In genomic region chr1:206635080-206635982, GRCh38 we compare ENCODE assay signal across 8 cellular contexts. TPM values are rescaled to one million over a fixed set of nuclear protein-coding genes. Genes with fewer than 3 reads are reported as not detected.
A peak's percentile ranks its signal among the peaks of the same experiment; 100 is the strongest.
DNase-seq lines count a peak whose midpoint lies in the region; ATAC-seq and TF ChIP-seq lines count a peak whose summit lies in the region.

TSS of gene DYRK3 (plus strand) at chr1:206635536. CDS start at chr1:206635704, 168 bp downstream.

- TF ChIP-seq RAD21 in IMR-90 (IDR thresholded peaks at IDR 0.05; ENCODE audit: low read length): no peak

- peak within 1 kb of the TSS; percentile 80 for H2BK5ac ChIP-seq in IMR-90 (ENCODE audit: low read depth, low read length, poor library complexity, severe bottlenecking)

- H3K36me3 ChIP-seq in IMR-90 (ENCODE audit: control insufficient read depth, insufficient read depth, low read length) (no peaks in the 10 kb centered on the region; the same call in 1 of the 2 replicates), OCI-LY7 (ENCODE audit: insufficient read depth, low read length) (peaks cover 4% of the 10 kb centered on the region; the same call in 1 of the 2 replicates), mucosa of descending colon (ENCODE audit: low read depth) (no peaks in the 10 kb centered on the region)

- H3K9me3 ChIP-seq in IMR-90 (ENCODE audit: control insufficient read depth, insufficient read depth, low read length) (no peaks in the 10 kb centered on the region), OCI-LY7 (ENCODE audit: low read length) (no peaks in the 10 kb centered on the region), mucosa of descending colon (no peaks in the 10 kb centered on the region)

- H3K9me2 ChIP-seq in OCI-LY7 (ENCODE audit: insufficient read depth, low read length): no peaks in the 10 kb centered on the region

- peak within 1 kb of the TSS; percentile 85; the same call in 1 of the 2 replicates for H3K14ac ChIP-seq in IMR-90 (replicated peaks; ENCODE audit: low read depth, low read length)

- H4K20me1 ChIP-seq in IMR-90 (ENCODE audit: insufficient read depth, low read length): no peaks in the 10 kb centered on the region
- H4K20me1 ChIP-seq in OCI-LY7 (ENCODE audit: insufficient read depth, low read length): no peaks in the 10 kb centered on the region; the same call in 1 of the 2 replicates

- peak within 1 kb of the TSS; percentile 89 for H3K4ac ChIP-seq in IMR-90 (ENCODE audit: low read depth, low read length)

- H3K4me1 ChIP-seq in IMR-90 (ENCODE audit: control insufficient read depth, insufficient read depth, low read length): peaks cover 8% of the 10 kb centered on the region
- H3K4me1 ChIP-seq in OCI-LY7 (ENCODE audit: insufficient read depth, low read length, poor library complexity, severe bottlenecking): peaks cover 38% of the 10 kb centered on the region
- H3K4me1 ChIP-seq in mucosa of descending colon (ENCODE audit: low read depth): peaks cover 12% of the 10 kb centered on the region

- POLR2A ChIA-PET in IMR-90 (lab: Charles Lee; ENCODE audit: unreplicated experiment): interaction anchor here (1.5 kb wide), 1 partner anchor 29 kb away, joined by 4 read pairs; no protein-coding TSS in a partner anchor
- POLR2A ChIA-PET in OCI-LY7 (lab: Charles Lee): interaction anchor here (0.6 to 2.7 kb wide), 15 partner anchors 8 to 1741 kb away, joined by 3 to 31 read pairs (median 4); partner anchors contain the start of gene EIF2D

- H3K4me3 ChIP-seq in IMR-90 (ENCODE audit: insufficient read depth, low read depth, low read length) (peak within 1 kb of the TSS; percentile 94), OCI-LY7 (ENCODE audit: low read depth, low read length, poor library complexity, severe bottlenecking) (peak within 1 kb of the TSS; percentile 83), mucosa of descending colon (peak within 1 kb of the TSS; percentile 48)

- peaks cover 0 to 25% of the 10 kb centered on the region in 2 experiments; a peak in 3 of 4 replicates for H3K79me1 ChIP-seq in IMR-90 (ENCODE audit: low read depth in 1 of 2, low read length in 2 of 2)

- H2BK20ac ChIP-seq in IMR-90 (ENCODE audit: low read depth, low read length): 0 out of 2 replicates have a peak within 1 kb of the TSS, but pooled peaks have one; percentile 42

- CTCF ChIA-PET in IMR-90 (lab: Yijun Ruan, JAX) (interaction anchor here (0.6 to 4.1 kb wide), 7 partner anchors 14 to 174 kb away, joined by 3 to 37 read pairs (median 5); no protein-coding TSS in a partner anchor), OCI-LY7 (lab: Charles Lee; ENCODE audit: unreplicated experiment) (interaction anchor here (0.6 to 4.6 kb wide), 11 partner anchors 23 to 277 kb away, joined by 3 to 72 read pairs (median 6); partner anchors contain the start of gene EIF2D)

- in situ Hi-C loops in IMR-90 (cut with MboI; ENCODE audit: low sequenced_read_pairs): no loop called here

- peak within 1 kb of the TSS; percentile 73 to 91 for H4K8ac ChIP-seq in IMR-90 (ENCODE audit: low read depth in 2 of 2, low read length in 2 of 2)

- peak within 1 kb of the TSS; percentile 77; the same call in 1 of the 3 replicates for H2BK15ac ChIP-seq in IMR-90 (ENCODE audit: low read depth, low read length)

- TF ChIP-seq POLR2A in IMR-90 (IDR thresholded peaks at IDR 0.05; ENCODE audit: low read depth, low read length): peak; percentile 96

- peak; percentile 88 for ATAC-seq in GM21528 (IDR thresholded peaks at IDR 0.05; ENCODE audit: low FRiP score, unreplicated experiment)
- peak; percentile 88 for ATAC-seq in IMR-90 (ENCODE audit: low read depth)
- ATAC-seq in mucosa of descending colon: peak; percentile 99

- peak within 1 kb of the TSS; percentile 97 for H3K23ac ChIP-seq in IMR-90 (ENCODE audit: low read depth, low read length)

- H3K18ac ChIP-seq in IMR-90 (ENCODE audit: low read depth, low read length): peak within 1 kb of the TSS; percentile 58

- H3K27me3 ChIP-seq in IMR-90 (ENCODE audit: control insufficient read depth, insufficient read depth, low read length): no peaks in the 10 kb centered on the region

- WGBS in IMR-90 (ENCODE audit: extremely low coverage in 2 of 2, insufficient read length in 1 of 2), 2 experiments: 0% methylated on average over 27 of the region's 85 CpGs; no CpG with 5 or more reads in 1 of the 2 experiments

- H3K4me2 ChIP-seq in IMR-90 (ENCODE audit: low read depth, low read length) (peak within 1 kb of the TSS; percentile 100), OCI-LY7 (ENCODE audit: low read length) (peak within 1 kb of the TSS; percentile 93)

- H3K9ac ChIP-seq in IMR-90 (ENCODE audit: low read depth, low read length): peak within 1 kb of the TSS; percentile 61

- intact Hi-C loops in IMR-90 (cut with micrococcal nuclease): loop anchor here (2.0 to 10.0 kb wide), 2 partner anchors 79 to 349 kb away; no protein-coding TSS in a partner anchor
- intact Hi-C loops in OCI-LY7 (cut with micrococcal nuclease; ENCODE audit: unreplicated experiment): loop anchor here (2.0 kb wide), 1 partner anchor 91 kb away; no protein-coding TSS in a partner anchor
- intact Hi-C loops in mucosa of descending colon (cut with DNase I, micrococcal nuclease): loop anchor here (10.0 kb wide), 2 partner anchors 79 to 279 kb away; no protein-coding TSS in a partner anchor

- H3K9me1 ChIP-seq in IMR-90 (ENCODE audit: insufficient read depth, low read length): 0 out of 2 replicates have a peak, but pooled peaks cover 3% of the 10 kb centered on the region

- H3K56ac ChIP-seq in IMR-90 (ENCODE audit: extremely low read depth, insufficient read depth, low read length): peak within 1 kb of the TSS; percentile 49

- peak within 1 kb of the TSS; percentile 27; the same call in 1 of the 2 replicates for H2AK5ac ChIP-seq in IMR-90 (ENCODE audit: low read depth, low read length)

- TF ChIP-seq CTCF in IMR-90 (conservative IDR thresholded peaks at IDR 0.05; ENCODE audit: low read depth, low read length) (peak; percentile 8; the same call in 1 of the 2 replicates), OCI-LY7 (conservative IDR thresholded peaks at IDR 0.05; ENCODE audit: low read length) (no peak; the same call in 1 of the 2 replicates), mucosa of descending colon (IDR thresholded peaks at IDR 0.05) (peak; percentile 11)

- peaks cover 14% of the 10 kb centered on the region; the same call in 1 of the 2 replicates for H3K79me2 ChIP-seq in OCI-LY7 (ENCODE audit: insufficient read depth, low read depth, low read length)

- peak; percentile 97 for DNase-seq in DMS153 (lab: John Stamatoyannopoulos, UW)
- peak; percentile 92 for DNase-seq in IMR-90
- peak; percentile 94 for DNase-seq in OCI-LY7 (ENCODE audit: low spot score)
- DNase-seq in activated T-cell treated with anti-CD3 and anti-CD28 coated beads for 4 hours: peak; percentile 88
- DNase-seq in epithelial cell of prostate (ENCODE audit: low read depth, low spot score): no peak
- peak; percentile 94 to 96 (median 96) for DNase-seq in mucosa of descending colon
- DNase-seq in stimulated activated CD8-positive, alpha-beta memory T cell treated with anti-CD3 and anti-CD28 coated beads, Interleukin-4, amount 100 ng/mL, for 1 hour (ENCODE audit: low read depth in 2 of 2, low spot score in 1 of 2): peak; percentile 71 to 75

- no TSS peak for BruUV-seq in IMR-90 (replicated peaks; lab: Mats Ljungman, UMichigan)
- no TSS peak for BruUV-seq in OCI-LY7 (replicated peaks; lab: Mats Ljungman, UMichigan)

- H2AFZ ChIP-seq in IMR-90 (replicated peaks; ENCODE audit: low read length, poor library complexity): peak within 1 kb of the TSS; percentile 95
- peak within 1 kb of the TSS; percentile 78 for H2AFZ ChIP-seq in OCI-LY7 (ENCODE audit: low read length)

- peak within 1 kb of the TSS; percentile 86 for H2AK9ac ChIP-seq in IMR-90 (replicated peaks; ENCODE audit: low read depth, low read length, poor library complexity)

- H4K91ac ChIP-seq in IMR-90 (ENCODE audit: insufficient read depth, low read depth, low read length): peak within 1 kb of the TSS; percentile 75

- H3K27ac ChIP-seq in IMR-90 (ENCODE audit: insufficient read depth, low read length): peak within 1 kb of the TSS; percentile 69
- H3K27ac ChIP-seq in OCI-LY7 (ENCODE audit: low read depth, low read length, poor library complexity, severe bottlenecking): peak within 1 kb of the TSS; percentile 26
- H3K27ac ChIP-seq in epithelial cell of prostate: peak within 1 kb of the TSS; percentile 87

- dilution Hi-C loops in IMR-90 (cut with HindIII; ENCODE audit: low sequenced_read_pairs, unreplicated experiment): no loop called here

- peak within 1 kb of the TSS; percentile 70 for H2BK120ac ChIP-seq in IMR-90 (ENCODE audit: low read depth, low read length)

- peak within 1 kb of the TSS; percentile 44 for H4K5ac ChIP-seq in IMR-90 (ENCODE audit: low read depth, low read length)

TF ChIP-seq in IMR-90, 13 proteins besides CTCF, POLR2A, EP300 and RAD21:
- peak; percentile 97 for TF ChIP-seq MAZ (IDR thresholded peaks at IDR 0.05; ENCODE audit: borderline replicate concordance, low read depth, low read length)
- peak; percentile 72 for TF ChIP-seq USF2 (IDR thresholded peaks at IDR 0.05; ENCODE audit: low read depth, low read length)
- TF ChIP-seq BHLHE40 (IDR thresholded peaks at IDR 0.05; ENCODE audit: low read depth, low read length): peak; percentile 45; the same call in 1 of the 2 replicates
- TF ChIP-seq CHD1 (IDR thresholded peaks at IDR 0.05; ENCODE audit: low read depth, low read length): peak; percentile 41; the same call in 1 of the 2 replicates
- TF ChIP-seq MXI1 (IDR thresholded peaks at IDR 0.05; ENCODE audit: borderline replicate concordance, low read depth, low read length): peak; percentile 97
- no peak for TF ChIP-seq MAFK (IDR thresholded peaks at IDR 0.05; ENCODE audit: low read depth, low read length)

RNA-seq across cellular contexts. Expression of gene DYRK3, which starts in this region (rescaled TPM):
- 21.1 and 22.0 TPM in 2 replicates for total RNA-seq in IMR-90 (2012; rRNA removed)
- 4.6 and 5.5 TPM in 2 replicates for polyA plus RNA-seq in IMR-90 (2012; rRNA removed)
- 2.2 and 3.2 TPM in 2 replicates for polyA plus RNA-seq in IMR-90 (2012; cell fraction: cytosol; rRNA removed)
- 2.4 and 9.7 TPM in 2 replicates for polyA plus RNA-seq in IMR-90 (2012; cell fraction: nucleus; rRNA removed; ENCODE audit: low replicate concordance)
- 9.7 and 9.8 TPM in 2 replicates for total RNA-seq in OCI-LY7 (2014; rRNA removed; shearing (Covaris generic))
- total RNA-seq in OCI-LY7 (2022): 9.4 and 10.9 TPM in 2 replicates
- total RNA-seq in mucosa of descending colon: 1 to 10 TPM in 2 of 3 donors, under 1 TPM in 1; 0.61 to 4.7 (median 1.4) TPM

Comparison
In these comparisons a context has a peak if more than half of its experiments do, and no peak if none do; other contexts are left out.
1. H3K27ac ChIP-seq: peak in every context shown above with its lines; median percentile 87 in epithelial cell of prostate; 69 in IMR-90; 26 in OCI-LY7.